Comparison of ENCODE assay signal across 1 cellular context in genomic region chr4:3500634-3501101, GRCh38.
TF ChIP-seq lines count a peak whose summit lies in the region.

No MANE protein-coding gene starts in this region.

TF ChIP-seq in HepG2, 621 proteins besides CTCF, POLR2A, EP300 and RAD21:
- peak; percentile 49 for TF ChIP-seq AGO2 (optimal IDR thresholded peaks at IDR 0.05; ENCODE audit: low read depth, low read length)
- no peak for TF ChIP-seq RAD51 (IDR thresholded peaks at IDR 0.05; ENCODE audit: borderline replicate concordance)
- no peak for TF ChIP-seq SNAPC2 (CRISPR knock-in tag; IDR thresholded peaks at IDR 0.05)
- TF ChIP-seq AHR (CRISPR knock-in tag; IDR thresholded peaks at IDR 0.05) = no peak
- no peak for TF ChIP-seq SRSF4 (IDR thresholded peaks at IDR 0.05; ENCODE audit: low read depth, low read length, poor library complexity, severe bottlenecking)
- no peak for TF ChIP-seq ZNF737 (CRISPR knock-in tag; IDR thresholded peaks at IDR 0.05; ENCODE audit: borderline replicate concordance)
- TF ChIP-seq ZNF709 (CRISPR knock-in tag; IDR thresholded peaks at IDR 0.05) = no peak
